Comparison of ENCODE assay signal across 17 cellular contexts in the genomic region with DNA sequence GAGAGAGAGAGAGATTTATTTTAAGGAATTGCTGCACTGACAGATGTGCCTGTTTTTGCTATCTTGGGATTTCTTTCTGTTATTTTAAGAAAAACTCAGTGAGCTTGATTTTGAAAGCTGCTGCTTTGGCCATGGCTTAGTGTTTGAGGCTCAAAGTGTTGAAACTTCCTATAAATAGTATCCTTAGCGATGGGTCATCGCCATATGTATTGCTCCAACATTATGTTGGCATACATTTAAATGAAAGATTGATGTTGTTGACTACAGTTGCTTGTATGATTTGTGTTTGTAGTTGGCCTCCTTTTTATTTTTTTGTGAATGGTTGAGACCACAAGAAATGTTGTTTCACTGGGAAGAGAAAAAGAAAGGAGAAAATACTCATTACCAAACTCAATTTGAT. TPM values are rescaled to one million over a fixed set of nuclear protein-coding genes. Genes with fewer than 3 reads are reported as not detected.
DNase-seq lines count a peak whose midpoint lies in the region; ATAC-seq lines count a peak whose summit lies in the region.
"Had no signal": no experiment of that assay in that cellular context is flagged by ENCODE, and none has a peak within 500 bp of the region (broad histone marks: within the 10 kb centered on the region; RNA-seq: fewer than 3 reads in every experiment).

No MANE protein-coding gene starts in this region.

- intact Hi-C loops in activated T-helper 1 cell treated with anti-CD3 and anti-CD28 coated beads, Interleukin-12 subunit alpha, Interleukin-12 subunit beta, Interleukin-2, Interleukin-4 antibody, amounts not matched to agents 30 ng/mL and 10 ng/mL and 1 ng/mL, durations not matched to agents 14 hours and 24 hours and 36 hours (cut with micrococcal nuclease): no loop called here

- peaks cover 58% of the 10 kb centered on the region for H3K4me1 Mint-ChIP-seq in activated naive CD4-positive, alpha-beta T cell treated with anti-CD3 and anti-CD28 coated beads, Interleukin-2, amount 50 U/mL, for 24 hours
- peaks cover 44% of the 10 kb centered on the region for H3K4me1 Mint-ChIP-seq in activated T-helper 1 cell treated with anti-CD3 and anti-CD28 coated beads, Interleukin-12 subunit alpha, Interleukin-12 subunit beta, Interleukin-2, Interleukin-4 antibody, amounts not matched to agents 30 ng/mL and 10 ng/mL and 1 ng/mL, durations not matched to agents 14 hours and 24 hours and 36 hours (ENCODE audit: low read depth)

- H3K9me3 Mint-ChIP-seq in activated naive CD4-positive, alpha-beta T cell treated with anti-CD3 and anti-CD28 coated beads, Interleukin-2, amount 50 U/mL, for 24 hours: no peaks in the 10 kb centered on the region
- H3K9me3 Mint-ChIP-seq in activated naive CD4-positive, alpha-beta T cell treated with anti-CD3 and anti-CD28 coated beads, Interleukin-2, amount 50 U/mL, for 72 hours: peaks cover 7 to 22% of the 10 kb centered on the region in 2 donors
- H3K9me3 Mint-ChIP-seq in activated T-helper 1 cell treated with anti-CD3 and anti-CD28 coated beads, Interleukin-12 subunit alpha, Interleukin-12 subunit beta, Interleukin-2, Interleukin-4 antibody, amounts not matched to agents 30 ng/mL and 10 ng/mL and 1 ng/mL, durations not matched to agents 14 hours and 24 hours and 36 hours: peaks cover 11% of the 10 kb centered on the region

- peaks cover 5% of the 10 kb centered on the region for H3K36me3 Mint-ChIP-seq in activated naive CD4-positive, alpha-beta T cell treated with anti-CD3 and anti-CD28 coated beads, Interleukin-2, amount 50 U/mL, for 24 hours
- peaks cover 7 to 14% of the 10 kb centered on the region in 2 donors for H3K36me3 Mint-ChIP-seq in activated naive CD4-positive, alpha-beta T cell treated with anti-CD3 and anti-CD28 coated beads, Interleukin-2, amount 50 U/mL, for 72 hours
- peaks cover 13% of the 10 kb centered on the region for H3K36me3 Mint-ChIP-seq in activated T-helper 1 cell treated with anti-CD3 and anti-CD28 coated beads, Interleukin-12 subunit alpha, Interleukin-12 subunit beta, Interleukin-2, Interleukin-4 antibody, amounts not matched to agents 30 ng/mL and 10 ng/mL and 1 ng/mL, durations not matched to agents 14 hours and 24 hours and 36 hours (ENCODE audit: low read depth)

- H3K27ac Mint-ChIP-seq in activated naive CD4-positive, alpha-beta T cell treated with anti-CD3 and anti-CD28 coated beads, Interleukin-2, amount 50 U/mL, for 24 hours: peak overlapping the region; percentile 53
- H3K27ac Mint-ChIP-seq in activated naive CD4-positive, alpha-beta T cell treated with anti-CD3 and anti-CD28 coated beads, Interleukin-2, amount 50 U/mL, for 72 hours: no peak overlapping the region
- H3K27ac Mint-ChIP-seq in activated T-helper 1 cell treated with anti-CD3 and anti-CD28 coated beads, Interleukin-12 subunit alpha, Interleukin-12 subunit beta, Interleukin-2, Interleukin-4 antibody, amounts not matched to agents 30 ng/mL and 10 ng/mL and 1 ng/mL, durations not matched to agents 14 hours and 24 hours and 36 hours: peak overlapping the region; percentile 8

- no peaks in the 10 kb centered on the region for H3K27me3 Mint-ChIP-seq in activated naive CD4-positive, alpha-beta T cell treated with anti-CD3 and anti-CD28 coated beads, Interleukin-2, amount 50 U/mL, for 24 hours
- H3K27me3 Mint-ChIP-seq in activated T-helper 1 cell treated with anti-CD3 and anti-CD28 coated beads, Interleukin-12 subunit alpha, Interleukin-12 subunit beta, Interleukin-2, Interleukin-4 antibody, amounts not matched to agents 30 ng/mL and 10 ng/mL and 1 ng/mL, durations not matched to agents 14 hours and 24 hours and 36 hours (ENCODE audit: insufficient read depth): no peaks in the 10 kb centered on the region

- no peak for ATAC-seq in activated naive CD4-positive, alpha-beta T cell treated with anti-CD3 and anti-CD28 coated beads, Interleukin-2, amount 50 U/mL, for 72 hours
- ATAC-seq in GM19395 (IDR thresholded peaks at IDR 0.05; ENCODE audit: unreplicated experiment): no peak
- ATAC-seq: Panc1, Right ventricle myocardium inferior had no signal

- H3K4me3 Mint-ChIP-seq in activated naive CD4-positive, alpha-beta T cell treated with anti-CD3 and anti-CD28 coated beads, Interleukin-2, amount 50 U/mL, for 24 hours: no peak overlapping the region
- H3K4me3 Mint-ChIP-seq in activated T-helper 1 cell treated with anti-CD3 and anti-CD28 coated beads, Interleukin-12 subunit alpha, Interleukin-12 subunit beta, Interleukin-2, Interleukin-4 antibody, amounts not matched to agents 30 ng/mL and 10 ng/mL and 1 ng/mL, durations not matched to agents 14 hours and 24 hours and 36 hours: no peak overlapping the region

- no peak for DNase-seq in activated naive CD4-positive, alpha-beta T cell treated with anti-CD3 and anti-CD28 coated beads, Interleukin-2, amount 50 U/mL, for 72 hours (ENCODE audit: low spot score in 2 of 2)
- DNase-seq in activated T-helper 1 cell treated with anti-CD3 and anti-CD28 coated beads, Interleukin-12 subunit alpha, Interleukin-12 subunit beta, Interleukin-2, Interleukin-4 antibody, amounts not matched to agents 30 ng/mL and 10 ng/mL and 1 ng/mL, durations not matched to agents 14 hours and 24 hours and 36 hours (ENCODE audit: low spot score): no peak
- DNase-seq in inferior parietal cortex (ENCODE audit: extremely low spot score) (peak; percentile 4), COLO829 (ENCODE audit: low spot score) (no peak), anterior cingulate cortex (lab: John Stamatoyannopoulos, UW) (no peak)
- no peak for DNase-seq in stimulated activated CD4-positive, alpha-beta T cell treated with anti-CD3 and anti-CD28 coated beads, Interleukin-4, amount 100 ng/mL, for 1 hour
- DNase-seq: 8988T, DMS79, IMR-90, NCI-H1048, NCI-H146, NCI-H226, NCI-H526 treated with DMSO at 0.1 percent for 48 hours had no signal

RNA-seq across cellular contexts. Expression of a gene that starts 29.0 kb away (rescaled TPM):
- total RNA-seq in activated naive CD4-positive, alpha-beta T cell treated with anti-CD3 and anti-CD28 coated beads, Interleukin-2, amount 50 U/mL, for 72 hours: 10 to 100 TPM; 59.0 to 85.4 TPM
- total RNA-seq in activated T-helper 1 cell treated with anti-CD3 and anti-CD28 coated beads, Interleukin-12 subunit alpha, Interleukin-12 subunit beta, Interleukin-2, Interleukin-4 antibody, amounts not matched to agents 30 ng/mL and 10 ng/mL and 1 ng/mL, durations not matched to agents 14 hours and 24 hours and 36 hours: 24.5 and 26.8 TPM in 2 replicates

Comparison
In these comparisons a context has a peak if more than half of its experiments do, and no peak if none do; other contexts are left out.
1. H3K27ac Mint-ChIP-seq: peak in activated naive CD4-positive, alpha-beta T cell treated with anti-CD3 and anti-CD28 coated beads, Interleukin-2, amount 50 U/mL, for 24 hours (single experiment) and activated T-helper 1 cell treated with anti-CD3 and anti-CD28 coated beads, Interleukin-12 subunit alpha, Interleukin-12 subunit beta, Interleukin-2, Interleukin-4 antibody, amounts not matched to agents 30 ng/mL and 10 ng/mL and 1 ng/mL, durations not matched to agents 14 hours and 24 hours and 36 hours (single experiment); none in activated naive CD4-positive, alpha-beta T cell treated with anti-CD3 and anti-CD28 coated beads, Interleukin-2, amount 50 U/mL, for 72 hours (0 of 2).